ENCODE assay signal across 10 cellular contexts in genomic region chr22:42895541-42895981, GRCh38. TPM values are rescaled to one million over a fixed set of nuclear protein-coding genes. Genes with fewer than 3 reads are reported as not detected.
DNase-seq lines count a peak whose midpoint lies in the region; ATAC-seq and FAIRE-seq lines count a peak whose summit lies in the region.
"Had no signal": no experiment of that assay in that cellular context is flagged by ENCODE, and none has a peak within 500 bp of the region (broad histone marks: within the 10 kb centered on the region; RNA-seq: fewer than 3 reads in every experiment).

No MANE protein-coding gene starts in this region.

- peak overlapping the region; percentile 62 for H3K27ac ChIP-seq in substantia nigra (ENCODE audit: low read depth, low read length, poor library complexity, severe bottlenecking)

- peaks cover 30% of the 10 kb centered on the region for H3K4me1 Mint-ChIP-seq in activated T-cell treated with anti-CD3 and anti-CD28 coated beads, Interleukin-2, amount 50 U/mL, for 24 hours (ENCODE audit: low read depth)
- H3K4me1 Mint-ChIP-seq in activated T-cell treated with anti-CD3 and anti-CD28 coated beads, Interleukin-2, amount 50 U/mL, for 4 hours (ENCODE audit: low read depth), result peaks cover 33% of the 10 kb centered on the region
- peaks cover 16% of the 10 kb centered on the region for H3K4me1 Mint-ChIP-seq in activated T-helper 17 cell treated with anti-CD3 and anti-CD28 coated beads, Interleukin-2, amount 50 U/mL, for 72 hours
- peaks cover 71 to 72% of the 10 kb centered on the region in 2 donors for H3K4me1 Mint-ChIP-seq in immature natural killer cell

- no peak overlapping the region for H3K4me3 Mint-ChIP-seq in activated T-cell treated with anti-CD3 and anti-CD28 coated beads, Interleukin-2, amount 50 U/mL, for 24 hours
- no peak overlapping the region for H3K4me3 Mint-ChIP-seq in activated T-cell treated with anti-CD3 and anti-CD28 coated beads, Interleukin-2, amount 50 U/mL, for 4 hours
- H3K4me3 Mint-ChIP-seq in activated T-helper 17 cell treated with anti-CD3 and anti-CD28 coated beads, Interleukin-2, amount 50 U/mL, for 72 hours, result peak overlapping the region; percentile 57
- H3K4me3 Mint-ChIP-seq in immature natural killer cell, result peak overlapping the region; percentile 62 to 81 (median 67)

- no peaks in the 10 kb centered on the region for H3K27me3 Mint-ChIP-seq in activated T-cell treated with anti-CD3 and anti-CD28 coated beads, Interleukin-2, amount 50 U/mL, for 24 hours
- no peaks in the 10 kb centered on the region for H3K27me3 Mint-ChIP-seq in activated T-cell treated with anti-CD3 and anti-CD28 coated beads, Interleukin-2, amount 50 U/mL, for 4 hours (ENCODE audit: low read depth)
- H3K27me3 Mint-ChIP-seq in activated T-helper 17 cell treated with anti-CD3 and anti-CD28 coated beads, Interleukin-2, amount 50 U/mL, for 72 hours, result no peaks in the 10 kb centered on the region
- peaks cover 0 to 6% (median 1%) of the 10 kb centered on the region in 3 donors for H3K27me3 Mint-ChIP-seq in immature natural killer cell (ENCODE audit: low read depth in 3 of 3)

- H3K9me3 Mint-ChIP-seq in activated T-cell treated with anti-CD3 and anti-CD28 coated beads, Interleukin-2, amount 50 U/mL, for 24 hours, result no peaks in the 10 kb centered on the region
- no peaks in the 10 kb centered on the region for H3K9me3 Mint-ChIP-seq in activated T-cell treated with anti-CD3 and anti-CD28 coated beads, Interleukin-2, amount 50 U/mL, for 4 hours
- no peaks in the 10 kb centered on the region for H3K9me3 Mint-ChIP-seq in activated T-helper 17 cell treated with anti-CD3 and anti-CD28 coated beads, Interleukin-2, amount 50 U/mL, for 72 hours
- H3K9me3 Mint-ChIP-seq in immature natural killer cell, result no peaks in the 10 kb centered on the region

- no peak for ATAC-seq in activated T-cell treated with anti-CD3 and anti-CD28 coated beads, Interleukin-2, amount 50 U/mL, for 4 hours
- no peak for ATAC-seq in activated T-helper 17 cell treated with anti-CD3 and anti-CD28 coated beads, Interleukin-2, amount 50 U/mL, for 72 hours (replicated peaks)
- ATAC-seq: Panc1 had no signal

- no peak for FAIRE-seq in HTR-8/SVneo (lab: Jason Lieb, UNC)

- H3K36me3 Mint-ChIP-seq in activated T-cell treated with anti-CD3 and anti-CD28 coated beads, Interleukin-2, amount 50 U/mL, for 24 hours (ENCODE audit: low read depth), result peaks cover 15% of the 10 kb centered on the region
- H3K36me3 Mint-ChIP-seq in activated T-cell treated with anti-CD3 and anti-CD28 coated beads, Interleukin-2, amount 50 U/mL, for 4 hours (ENCODE audit: insufficient read depth), result no peaks in the 10 kb centered on the region
- peaks cover 9% of the 10 kb centered on the region for H3K36me3 Mint-ChIP-seq in activated T-helper 17 cell treated with anti-CD3 and anti-CD28 coated beads, Interleukin-2, amount 50 U/mL, for 72 hours (ENCODE audit: low read depth)
- H3K36me3 Mint-ChIP-seq in immature natural killer cell, result no peaks in the 10 kb centered on the region

- DNase-seq in activated T-cell treated with anti-CD3 and anti-CD28 coated beads, Interleukin-2, amount 50 U/mL, for 24 hours, result no peak
- no peak for DNase-seq in activated T-cell treated with anti-CD3 and anti-CD28 coated beads, Interleukin-2, amount 50 U/mL, for 4 hours
- DNase-seq in immature natural killer cell, result no peak
- peak in 19 of 49 donors; percentile 8 to 68 (median 30) for DNase-seq in substantia nigra (lab: John Stamatoyannopoulos, UW)
- no peak for DNase-seq in HTR-8/SVneo (ENCODE audit: insufficient read length, low spot score)
- DNase-seq in DMS79 (lab: John Stamatoyannopoulos, UW), result no peak
- no peak for DNase-seq in SHP77 (lab: John Stamatoyannopoulos, UW)
- DNase-seq: IMR-90 had no signal

- peak overlapping the region; percentile 80 for H3K27ac Mint-ChIP-seq in activated T-cell treated with anti-CD3 and anti-CD28 coated beads, Interleukin-2, amount 50 U/mL, for 24 hours
- peak overlapping the region; percentile 78 for H3K27ac Mint-ChIP-seq in activated T-helper 17 cell treated with anti-CD3 and anti-CD28 coated beads, Interleukin-2, amount 50 U/mL, for 72 hours
- peak overlapping the region; percentile 92 to 96 (median 94) for H3K27ac Mint-ChIP-seq in immature natural killer cell

RNA-seq across cellular contexts. Expression of gene ARFGAP3, which starts 38.5 kb away (rescaled TPM):
- total RNA-seq in activated T-cell treated with anti-CD3 and anti-CD28 coated beads, Interleukin-2, amount 50 U/mL, for 4 hours, result 10 to 100 TPM; 21.6 to 34.5 (median 26.8) TPM
- total RNA-seq in activated T-helper 17 cell treated with anti-CD3 and anti-CD28 coated beads, Interleukin-2, amount 50 U/mL, for 72 hours, result 10 to 100 TPM; 32.0 to 32.8 TPM
- 10 to 100 TPM; 58.3 to 63.7 (median 60.6) TPM for polyA plus RNA-seq in immature natural killer cell

Comparison
In these comparisons a context has a peak if more than half of its experiments do, and no peak if none do; other contexts are left out.
1. H3K4me3 Mint-ChIP-seq: peak in activated T-helper 17 cell treated with anti-CD3 and anti-CD28 coated beads, Interleukin-2, amount 50 U/mL, for 72 hours (single experiment) and immature natural killer cell (5 of 5); none in activated T-cell treated with anti-CD3 and anti-CD28 coated beads, Interleukin-2, amount 50 U/mL, for 24 hours (single experiment) and activated T-cell treated with anti-CD3 and anti-CD28 coated beads, Interleukin-2, amount 50 U/mL, for 4 hours (single experiment).
2. Peak in every context shown above with its lines, with median percentiles within 50 percentile points of each other: H3K27ac Mint-ChIP-seq.